ENCODE assay signal across 8 cellular contexts in genomic region chr12:94874086-94874985, GRCh38.
A peak's percentile ranks its signal among the peaks of the same experiment; 100 is the strongest.
DNase-seq lines count a peak whose midpoint lies in the region; ATAC-seq and TF ChIP-seq lines count a peak whose summit lies in the region.

No MANE protein-coding gene starts in this region.

- no peak overlapping the region for H3K9ac ChIP-seq in mucosa of rectum (ENCODE audit: low read depth in 1 of 2, low read length in 2 of 2)

- H3K27ac ChIP-seq in cardiac muscle cell (no peak overlapping the region), breast epithelium (no peak overlapping the region), mucosa of rectum (ENCODE audit: low read depth in 2 of 2, low read length in 2 of 2) (no peak overlapping the region), urinary bladder (ENCODE audit: low read depth) (no peak overlapping the region)

- peaks cover 75% of the 10 kb centered on the region for H3K27me3 ChIP-seq in cardiac muscle cell
- H3K27me3 ChIP-seq in breast epithelium, result peaks cover 6 to 24% of the 10 kb centered on the region in 2 donors
- H3K27me3 ChIP-seq in mucosa of rectum (ENCODE audit: control insufficient read depth in 2 of 2, insufficient read depth in 2 of 2, low read length in 2 of 2), result peaks cover 30 to 45% of the 10 kb centered on the region in 2 donors

- no peak for ATAC-seq in Right ventricle myocardium superior (ENCODE audit: poor library complexity)
- ATAC-seq in HG03354 (IDR thresholded peaks at IDR 0.05; ENCODE audit: poor library complexity, severe bottlenecking, unreplicated experiment), result no peak
- ATAC-seq in HG02678 (IDR thresholded peaks at IDR 0.05; ENCODE audit: unreplicated experiment), result no peak

- no peak for TF ChIP-seq POLR2A in breast epithelium (IDR thresholded peaks at IDR 0.05)

- no peak for DNase-seq in cardiac muscle cell (ENCODE audit: low read depth in 1 of 2, low spot score in 1 of 2)
- no peak for DNase-seq in Right ventricle myocardium superior
- DNase-seq in breast epithelium (ENCODE audit: low spot score in 2 of 2), result no peak
- DNase-seq in iPS-NIHi11 (ENCODE audit: low spot score), result no peak

- 23% methylated on average over 38 of the region's 38 CpGs for WGBS in urinary bladder

- intact Hi-C loops in Right ventricle myocardium superior (cut with DNase I), result no loop called here
- intact Hi-C loops in breast epithelium (cut with DNase I; ENCODE audit: low total_unique reads), result no loop called here

- H3K36me3 ChIP-seq in cardiac muscle cell (no peaks in the 10 kb centered on the region), breast epithelium (no peaks in the 10 kb centered on the region), mucosa of rectum (ENCODE audit: control insufficient read depth in 2 of 2, insufficient read depth in 2 of 2, low read length in 2 of 2) (no peaks in the 10 kb centered on the region), urinary bladder (ENCODE audit: insufficient read depth) (no peaks in the 10 kb centered on the region)

- H3K4me3 ChIP-seq in cardiac muscle cell (peak overlapping the region; percentile 34), breast epithelium (peak overlapping the region; percentile 45 to 75 (median 50)), mucosa of rectum (ENCODE audit: low read length in 2 of 2) (peak overlapping the region; percentile 25 to 57), urinary bladder (ENCODE audit: low read depth, low read length) (peak overlapping the region; percentile 50)

- H3K4me1 ChIP-seq in cardiac muscle cell (ENCODE audit: low read depth) (no peaks in the 10 kb centered on the region), breast epithelium (peaks cover 0 to 4% of the 10 kb centered on the region in 2 donors), mucosa of rectum (ENCODE audit: control insufficient read depth in 2 of 2, insufficient read depth in 2 of 2, low read length in 2 of 2) (peaks cover 2 to 4% of the 10 kb centered on the region in 2 donors), urinary bladder (ENCODE audit: insufficient read depth) (peaks cover 9% of the 10 kb centered on the region)

- H3K9me3 ChIP-seq in cardiac muscle cell (ENCODE audit: low read depth) (no peaks in the 10 kb centered on the region), breast epithelium (no peaks in the 10 kb centered on the region), mucosa of rectum (ENCODE audit: control insufficient read depth in 2 of 2, low read length in 2 of 2) (no peaks in the 10 kb centered on the region)

- no peak for TF ChIP-seq CTCF in cardiac muscle cell (IDR thresholded peaks at IDR 0.05; ENCODE audit: low read depth, low read length)
- TF ChIP-seq CTCF in breast epithelium (IDR thresholded peaks at IDR 0.05), result no peak
